6 cellular contexts compared by ENCODE assay signal in the genomic region with DNA sequence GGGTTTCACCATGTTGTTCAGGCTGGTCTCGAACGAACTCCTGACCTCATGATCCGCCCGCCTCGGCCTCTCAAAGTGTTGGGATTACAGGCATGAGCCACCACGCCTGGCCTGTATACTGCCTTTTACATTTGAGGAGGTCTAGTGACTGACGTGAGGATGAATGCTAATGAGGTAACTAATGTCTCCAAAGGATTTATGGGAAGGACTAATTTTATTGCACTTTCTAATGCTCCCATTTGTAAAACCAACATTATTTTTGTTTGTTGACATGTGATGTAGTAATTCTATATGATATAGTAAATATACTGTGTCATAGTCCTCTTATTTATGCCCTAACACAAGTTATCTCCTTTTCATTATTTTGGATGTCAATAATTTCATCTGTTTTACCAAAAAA.
"Had no signal": no experiment of that assay in that cellular context is flagged by ENCODE, and none has a peak within 500 bp of the region (broad histone marks: within the 10 kb centered on the region; RNA-seq: fewer than 3 reads in every experiment).

No MANE protein-coding gene starts in this region.

- DNase-seq: H9, HFFc6, IMR-90 had no signal

- H3K4me3 Mint-ChIP-seq: GM23338, H9, HFFc6 had no signal

- H3K4me3 ChIP-seq: GM23338, K562 had no signal

- H3K27ac Mint-ChIP-seq: GM23338, H9, HFFc6 had no signal

- H3K27ac ChIP-seq: HL-60 had no signal

- H3K9me3 Mint-ChIP-seq: GM23338, H9 had no signal
